18 cellular contexts compared by ENCODE assay signal in the genomic region with DNA sequence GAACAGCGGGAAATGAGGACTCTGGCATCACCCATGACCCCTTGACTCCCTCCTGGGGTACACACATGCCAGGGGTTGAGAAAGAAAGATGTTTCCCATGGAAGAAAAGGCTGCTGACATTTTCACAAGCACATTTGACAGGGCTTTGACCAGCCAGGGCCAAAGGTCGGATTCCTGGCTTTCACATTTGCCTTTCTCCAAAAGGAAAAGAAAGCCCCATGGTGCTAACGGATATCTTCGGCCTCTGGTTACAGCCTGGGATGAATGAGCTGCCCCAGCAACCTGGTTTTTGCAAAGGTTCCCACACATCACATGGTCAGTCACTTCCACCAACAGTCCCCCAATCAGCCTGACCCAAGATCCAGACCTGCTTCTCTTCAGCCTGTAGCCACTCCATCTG.
DNase-seq lines count a peak whose midpoint lies in the region; ATAC-seq, FAIRE-seq and TF ChIP-seq lines count a peak whose summit lies in the region.
"Had no signal": no experiment of that assay in that cellular context is flagged by ENCODE, and none has a peak within 500 bp of the region (broad histone marks: within the 10 kb centered on the region; RNA-seq: fewer than 3 reads in every experiment).

No MANE protein-coding gene starts in this region.

- H4K20me1 ChIP-seq in astrocyte (ENCODE audit: insufficient read depth, low read length) = no peaks in the 10 kb centered on the region
- H4K20me1 ChIP-seq in neural progenitor cell (ENCODE audit: low read depth) = no peaks in the 10 kb centered on the region
- H4K20me1 ChIP-seq: BLaER1 treated with 17β-estradiol and CSF1 and Interleukin-3, amounts not matched to agents 10 nM and 100 nM had no signal

- H3F3A ChIP-seq in neural progenitor cell (ENCODE audit: low read depth) = peaks cover 39% of the 10 kb centered on the region

- intact Hi-C loops in tibial artery (cut with DNase I; ENCODE audit: low total_unique reads) = no loop called here

- H4K8ac ChIP-seq in mesenchymal stem cell (ENCODE audit: low read length) = no peak overlapping the region

- H2AFZ ChIP-seq in astrocyte (ENCODE audit: low read depth, low read length) (no peak overlapping the region), mesenchymal stem cell (ENCODE audit: low read depth, low read length) (no peak overlapping the region), neural progenitor cell (replicated peaks) (no peak overlapping the region)

- peak overlapping the region; percentile 70 for H2BK15ac ChIP-seq in mesenchymal stem cell (ENCODE audit: low read depth, poor library complexity, severe bottlenecking)

- H2AK5ac ChIP-seq in mesenchymal stem cell (ENCODE audit: low read length, severe bottlenecking) = no peak overlapping the region

- 16 to 27% methylated on average over 4 of the region's 4 CpGs for WGBS in ectodermal cell, 2 experiments
- 55% methylated on average over 4 of the region's 4 CpGs for WGBS in mesenchymal stem cell

- peaks cover 4% of the 10 kb centered on the region for H3K36me3 Mint-ChIP-seq in astrocyte (ENCODE audit: low read depth, unreplicated experiment)
- no peaks in the 10 kb centered on the region for H3K36me3 Mint-ChIP-seq in neural progenitor cell
- H3K36me3 Mint-ChIP-seq: CD8-positive, alpha-beta T cell had no signal

- no peaks in the 10 kb centered on the region for H3K36me3 ChIP-seq in astrocyte (ENCODE audit: insufficient read depth, low read length)
- no peaks in the 10 kb centered on the region for H3K36me3 ChIP-seq in ectodermal cell (ENCODE audit: control insufficient read depth, insufficient read depth, low read length)
- no peaks in the 10 kb centered on the region for H3K36me3 ChIP-seq in mesenchymal stem cell (ENCODE audit: control insufficient read depth in 1 of 2, insufficient read depth in 2 of 2, low read depth in 1 of 2, low read length in 2 of 2)
- no peaks in the 10 kb centered on the region for H3K36me3 ChIP-seq in neural progenitor cell
- no peaks in the 10 kb centered on the region for H3K36me3 ChIP-seq in tibial artery
- H3K36me3 ChIP-seq: BLaER1 treated with 17β-estradiol and CSF1 and Interleukin-3, amounts not matched to agents 10 nM and 100 nM had no signal

- no peak for TF ChIP-seq CTCF in astrocyte (IDR thresholded peaks at IDR 0.05; ENCODE audit: insufficient read depth, low read depth, low read length)
- TF ChIP-seq CTCF in neural progenitor cell (IDR thresholded peaks at IDR 0.05) = no peak
- TF ChIP-seq CTCF in tibial artery (IDR thresholded peaks at IDR 0.05) = no peak

- no peak overlapping the region for H3K23ac ChIP-seq in mesenchymal stem cell (ENCODE audit: low read length in 2 of 2)

- H3K14ac ChIP-seq in mesenchymal stem cell (ENCODE audit: low read length in 2 of 2) = no peak overlapping the region

- H3K27ac Mint-ChIP-seq in astrocyte (ENCODE audit: unreplicated experiment) (peak overlapping the region; percentile 1), neural progenitor cell (peak overlapping the region; percentile 95)
- H3K27ac Mint-ChIP-seq: B cell; CD8-positive, alpha-beta T cell; H9 had no signal

- no peak overlapping the region for H3K4ac ChIP-seq in mesenchymal stem cell (ENCODE audit: low read depth in 1 of 2, low read length in 2 of 2)

- no peak overlapping the region for H3K4me3 ChIP-seq in astrocyte (ENCODE audit: insufficient read depth, low read depth, low read length)
- H3K4me3 ChIP-seq in ectodermal cell (ENCODE audit: insufficient read depth, low read depth, low read length) = no peak overlapping the region
- H3K4me3 ChIP-seq in mesenchymal stem cell (ENCODE audit: insufficient read depth in 1 of 2, low read depth in 1 of 2, low read length in 2 of 2) = no peak overlapping the region
- no peak overlapping the region for H3K4me3 ChIP-seq in neural progenitor cell
- no peak overlapping the region for H3K4me3 ChIP-seq in tibial artery
- H3K4me3 ChIP-seq: BLaER1 treated with 17β-estradiol and CSF1 and Interleukin-3, amounts not matched to agents 10 nM and 100 nM; GM12878 had no signal

- H3K27ac ChIP-seq in astrocyte (ENCODE audit: low read depth, low read length) (no peak overlapping the region), ectodermal cell (ENCODE audit: insufficient read depth, low read depth, low read length, poor library complexity, severe bottlenecking) (peak overlapping the region; percentile 86), mesenchymal stem cell (ENCODE audit: low read length, poor library complexity, severe bottlenecking) (no peak overlapping the region), neural progenitor cell (peak overlapping the region; percentile 98), tibial artery (no peak overlapping the region)
- H3K27ac ChIP-seq: BLaER1 treated with 17β-estradiol and CSF1 and Interleukin-3, amounts not matched to agents 10 nM and 100 nM had no signal

- H3K27me3 Mint-ChIP-seq in astrocyte (ENCODE audit: low read depth, unreplicated experiment) = no peaks in the 10 kb centered on the region
- peaks cover 12% of the 10 kb centered on the region for H3K27me3 Mint-ChIP-seq in neural progenitor cell (ENCODE audit: insufficient read depth, low read depth)
- H3K27me3 Mint-ChIP-seq: B cell had no signal

- H2BK5ac ChIP-seq in mesenchymal stem cell (ENCODE audit: low read depth, low read length, poor library complexity, severe bottlenecking) = no peak overlapping the region

- H3K4me1 ChIP-seq in astrocyte (ENCODE audit: insufficient read depth, low read length) (no peaks in the 10 kb centered on the region), ectodermal cell (ENCODE audit: control insufficient read depth, insufficient read depth, low read length) (peaks cover 17% of the 10 kb centered on the region), mesenchymal stem cell (ENCODE audit: control insufficient read depth, insufficient read depth, low read depth, low read length) (no peaks in the 10 kb centered on the region), neural progenitor cell (peaks cover 34% of the 10 kb centered on the region), tibial artery (no peaks in the 10 kb centered on the region)
- H3K4me1 ChIP-seq: BLaER1 treated with 17β-estradiol and CSF1 and Interleukin-3, amounts not matched to agents 10 nM and 100 nM had no signal

- H3K9me3 Mint-ChIP-seq in astrocyte (ENCODE audit: unreplicated experiment) (no peaks in the 10 kb centered on the region), neural progenitor cell (peaks cover 20% of the 10 kb centered on the region)

- no peak overlapping the region for H2BK120ac ChIP-seq in mesenchymal stem cell (ENCODE audit: low read depth, low read length)

- no peaks in the 10 kb centered on the region for H3K27me3 ChIP-seq in astrocyte (ENCODE audit: insufficient read depth, low read length)
- H3K27me3 ChIP-seq in ectodermal cell (ENCODE audit: control insufficient read depth, insufficient read depth, low read length, poor library complexity, severe bottlenecking) = no peaks in the 10 kb centered on the region
- no peaks in the 10 kb centered on the region for H3K27me3 ChIP-seq in mesenchymal stem cell (ENCODE audit: control insufficient read depth in 1 of 2, insufficient read depth in 1 of 2, low read length in 2 of 2)
- H3K27me3 ChIP-seq in neural progenitor cell = no peaks in the 10 kb centered on the region
- H3K27me3 ChIP-seq in tibial artery = no peaks in the 10 kb centered on the region
- H3K27me3 ChIP-seq: BLaER1 treated with 17β-estradiol and CSF1 and Interleukin-3, amounts not matched to agents 10 nM and 100 nM had no signal

- H3K4me2 ChIP-seq in astrocyte (ENCODE audit: low read length) (no peak overlapping the region), mesenchymal stem cell (ENCODE audit: low read length, poor library complexity, severe bottlenecking) (no peak overlapping the region), neural progenitor cell (peak overlapping the region; percentile 55)
- H3K4me2 ChIP-seq: BLaER1 treated with 17β-estradiol and CSF1 and Interleukin-3, amounts not matched to agents 10 nM and 100 nM had no signal

- H3K9me3 ChIP-seq in astrocyte (ENCODE audit: insufficient read depth, low read depth, low read length) (no peaks in the 10 kb centered on the region), ectodermal cell (ENCODE audit: control insufficient read depth, low read length) (no peaks in the 10 kb centered on the region), mesenchymal stem cell (ENCODE audit: control insufficient read depth, low read length) (no peaks in the 10 kb centered on the region), neural progenitor cell (ENCODE audit: low read depth) (no peaks in the 10 kb centered on the region), tibial artery (no peaks in the 10 kb centered on the region)

- no peak overlapping the region for H3K9ac ChIP-seq in astrocyte (ENCODE audit: low read length)
- no peak overlapping the region for H3K9ac ChIP-seq in mesenchymal stem cell (ENCODE audit: low read length)
- no peak overlapping the region for H3K9ac ChIP-seq in neural progenitor cell
- H3K9ac ChIP-seq: BLaER1 treated with 17β-estradiol and CSF1 and Interleukin-3, amounts not matched to agents 10 nM and 100 nM had no signal

- no peak overlapping the region for H2BK12ac ChIP-seq in mesenchymal stem cell (ENCODE audit: low read length in 2 of 2)

- no peak for DNase-seq in astrocyte (ENCODE audit: low read depth)
- no peak for DNase-seq in mesenchymal stem cell
- peak; percentile 79 for DNase-seq in neural progenitor cell (ENCODE audit: low spot score)
- DNase-seq in MV-4-11 (lab: John Stamatoyannopoulos, UW) = no peak
- no peak for DNase-seq in HuH-7 (ENCODE audit: low spot score)
- DNase-seq in tibial artery = no peak
- DNase-seq: 8988T; Calu3; CD8-positive, alpha-beta T cell; DMS79 treated with DMSO at 0.1 percent for 48 hours; H9 had no signal

- H3K4me3 Mint-ChIP-seq in astrocyte (ENCODE audit: unreplicated experiment) (no peak overlapping the region), neural progenitor cell (peak overlapping the region; percentile 26)
- H3K4me3 Mint-ChIP-seq: B cell; CD8-positive, alpha-beta T cell; H9 had no signal

- no peak overlapping the region for H3K18ac ChIP-seq in mesenchymal stem cell (ENCODE audit: low read depth in 1 of 2, low read length in 2 of 2)

- no peak overlapping the region for H4K91ac ChIP-seq in mesenchymal stem cell (ENCODE audit: low read length)

- H3K79me2 ChIP-seq in astrocyte (ENCODE audit: insufficient read depth, low read length) (no peaks in the 10 kb centered on the region), neural progenitor cell (ENCODE audit: low read depth) (no peaks in the 10 kb centered on the region)

- no peak for FAIRE-seq in astrocyte (lab: Jason Lieb, UNC)
- FAIRE-seq: GM12878, H1, HepG2 had no signal

- peaks cover 14% of the 10 kb centered on the region for H3K4me1 Mint-ChIP-seq in astrocyte (ENCODE audit: low read depth, unreplicated experiment)
- H3K4me1 Mint-ChIP-seq in neural progenitor cell = peaks cover 32% of the 10 kb centered on the region
- H3K4me1 Mint-ChIP-seq: B cell had no signal

- no peak for ATAC-seq in HG02623 (IDR thresholded peaks at IDR 0.05; ENCODE audit: unreplicated experiment)
- ATAC-seq: CD8-positive, alpha-beta T cell; GM12878; HepG2 had no signal

- no peaks in the 10 kb centered on the region for H3K79me1 ChIP-seq in mesenchymal stem cell (replicated peaks; ENCODE audit: low read length, poor library complexity, severe bottlenecking)

Comparison
In these comparisons a context has a peak if more than half of its experiments do, and no peak if none do; other contexts are left out.
1. H3K27ac ChIP-seq: peak in ectodermal cell (single experiment) and neural progenitor cell (single experiment); none in astrocyte (single experiment), mesenchymal stem cell (single experiment) and tibial artery (0 of 2).